Comparison of ENCODE assay signal across 8 cellular contexts in genomic region chr20:32483351-32484220, GRCh38.
DNase-seq lines count a peak whose midpoint lies in the region; ATAC-seq and TF ChIP-seq lines count a peak whose summit lies in the region.

No MANE protein-coding gene starts in this region.

- TF ChIP-seq CTCF in OCI-LY1 (IDR thresholded peaks at IDR 0.05; ENCODE audit: low read length) = no peak

- no peaks in the 10 kb centered on the region for H4K20me1 ChIP-seq in OCI-LY1 (ENCODE audit: insufficient read depth, low read length)

- H3K4me3 Mint-ChIP-seq in activated T-cell treated with anti-CD3 and anti-CD28 coated beads, Interleukin-2, amount 50 U/mL, for 4 hours = peak overlapping the region; percentile 77
- peak overlapping the region; percentile 81 for H3K4me3 Mint-ChIP-seq in stimulated activated memory B cell treated with anti-CD40 and anti-IgM and Interleukin-4, amounts not matched to agents 10 μg/mL and 1 μg/mL and 100 μg/mL, for 72 hours

- peak overlapping the region; percentile 68 for H3K4me3 ChIP-seq in OCI-LY1 (ENCODE audit: low read depth, low read length, poor library complexity, severe bottlenecking)

- H3K4me1 Mint-ChIP-seq in activated T-cell treated with anti-CD3 and anti-CD28 coated beads, Interleukin-2, amount 50 U/mL, for 4 hours (ENCODE audit: low read depth) = peaks cover 50% of the 10 kb centered on the region
- H3K4me1 Mint-ChIP-seq in stimulated activated memory B cell treated with anti-CD40 and anti-IgM and Interleukin-4, amounts not matched to agents 10 μg/mL and 1 μg/mL and 100 μg/mL, for 72 hours = peaks cover 21% of the 10 kb centered on the region

- H3K9me2 ChIP-seq in OCI-LY1 (ENCODE audit: low read depth, low read length) = no peaks in the 10 kb centered on the region

- no peaks in the 10 kb centered on the region for H3K27me3 ChIP-seq in OCI-LY1 (ENCODE audit: insufficient read depth, low read length)

- DNase-seq in C1 segment of cervical spinal cord (lab: John Stamatoyannopoulos, UW) = peak in 13 of 14 donors; percentile 31 to 86 (median 62)
- peak; percentile 82 for DNase-seq in HuH-7 (ENCODE audit: low spot score)
- DNase-seq in activated T-cell treated with anti-CD3 and anti-CD28 coated beads, Interleukin-2, amount 50 U/mL, for 4 hours = peak; percentile 58
- DNase-seq in myocyte (ENCODE audit: low read depth) = peak; percentile 64
- no peak for DNase-seq in epidermal melanocyte (ENCODE audit: insufficient read length, low spot score)

- H3K36me3 ChIP-seq in OCI-LY1 (ENCODE audit: insufficient read depth, low read length) = no peaks in the 10 kb centered on the region; the same call in 1 of the 2 replicates

- H3K27me3 Mint-ChIP-seq in activated T-cell treated with anti-CD3 and anti-CD28 coated beads, Interleukin-2, amount 50 U/mL, for 4 hours (ENCODE audit: low read depth) = no peaks in the 10 kb centered on the region
- no peaks in the 10 kb centered on the region for H3K27me3 Mint-ChIP-seq in stimulated activated memory B cell treated with anti-CD40 and anti-IgM and Interleukin-4, amounts not matched to agents 10 μg/mL and 1 μg/mL and 100 μg/mL, for 72 hours

- no peaks in the 10 kb centered on the region for H3K79me2 ChIP-seq in OCI-LY1 (ENCODE audit: insufficient read depth, low read length)

- no peaks in the 10 kb centered on the region for H3F3A ChIP-seq in OCI-LY1 (ENCODE audit: insufficient read depth, low read length)

- no peak overlapping the region for H3K27ac ChIP-seq in OCI-LY1 (ENCODE audit: low read depth, low read length, poor library complexity, severe bottlenecking)

- peaks cover 16% of the 10 kb centered on the region for H3K4me1 ChIP-seq in OCI-LY1 (ENCODE audit: insufficient read depth, low read length, severe bottlenecking)

- peak; percentile 55 to 56 for ATAC-seq in activated T-cell treated with anti-CD3 and anti-CD28 coated beads, Interleukin-2, amount 50 U/mL, for 4 hours
- peak; percentile 49 for ATAC-seq in esophagus mucosa
- ATAC-seq in stimulated activated memory B cell treated with anti-CD40 and anti-IgM and Interleukin-4, amounts not matched to agents 10 μg/mL and 1 μg/mL and 100 μg/mL, for 72 hours = peak; percentile 55

- no peaks in the 10 kb centered on the region for H3K9me3 Mint-ChIP-seq in activated T-cell treated with anti-CD3 and anti-CD28 coated beads, Interleukin-2, amount 50 U/mL, for 4 hours
- peaks cover 3% of the 10 kb centered on the region for H3K9me3 Mint-ChIP-seq in stimulated activated memory B cell treated with anti-CD40 and anti-IgM and Interleukin-4, amounts not matched to agents 10 μg/mL and 1 μg/mL and 100 μg/mL, for 72 hours

- no peaks in the 10 kb centered on the region for H3K36me3 Mint-ChIP-seq in activated T-cell treated with anti-CD3 and anti-CD28 coated beads, Interleukin-2, amount 50 U/mL, for 4 hours (ENCODE audit: insufficient read depth)
- H3K36me3 Mint-ChIP-seq in stimulated activated memory B cell treated with anti-CD40 and anti-IgM and Interleukin-4, amounts not matched to agents 10 μg/mL and 1 μg/mL and 100 μg/mL, for 72 hours = peaks cover 5% of the 10 kb centered on the region

- H3K9me3 ChIP-seq in OCI-LY1 (ENCODE audit: low read length) = no peaks in the 10 kb centered on the region

- no peak overlapping the region for H3K27ac Mint-ChIP-seq in stimulated activated memory B cell treated with anti-CD40 and anti-IgM and Interleukin-4, amounts not matched to agents 10 μg/mL and 1 μg/mL and 100 μg/mL, for 72 hours

- peak overlapping the region; percentile 53 for H3K9ac ChIP-seq in OCI-LY1 (ENCODE audit: low read length)

- peak overlapping the region; percentile 96 for H3K4me2 ChIP-seq in OCI-LY1 (ENCODE audit: low read length)

- H2AFZ ChIP-seq in OCI-LY1 (ENCODE audit: low read length) = no peak overlapping the region
